9 cellular contexts compared by ENCODE assay signal in the genomic region with DNA sequence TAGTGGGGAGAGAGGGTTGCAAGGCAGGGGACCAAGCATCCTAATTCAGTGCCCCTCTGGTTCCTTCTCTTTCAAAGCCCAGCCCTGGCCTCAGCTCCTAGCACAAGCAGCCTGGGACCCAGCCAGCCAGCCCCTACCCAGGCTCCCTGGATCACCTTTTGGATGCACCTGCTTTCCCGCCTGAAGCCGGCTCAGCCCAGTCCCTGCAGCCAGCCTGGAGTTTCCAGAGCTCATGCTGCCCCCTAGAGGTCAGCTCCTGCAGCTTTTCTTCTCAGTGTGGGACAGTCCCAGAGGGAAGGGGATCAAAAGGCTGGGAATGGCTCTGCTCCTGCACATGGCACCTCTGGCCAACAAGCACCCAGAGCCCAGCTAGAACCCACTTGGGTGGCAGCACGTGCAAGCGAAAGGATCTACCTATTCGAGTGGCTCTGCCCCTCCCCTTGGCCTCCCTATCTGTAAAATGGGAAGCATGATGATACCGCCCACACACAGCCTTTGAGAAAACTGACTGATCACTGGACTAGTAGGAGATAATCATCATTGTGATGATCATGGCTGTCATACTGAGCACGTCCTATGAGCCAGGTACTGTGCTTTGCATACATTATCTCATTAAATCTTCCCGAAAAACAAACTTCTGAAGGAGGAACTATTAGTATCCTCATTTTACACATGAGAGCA. TPM values are rescaled to one million over a fixed set of nuclear protein-coding genes. Genes with fewer than 3 reads are reported as not detected.
A peak's percentile ranks its signal among the peaks of the same experiment; 100 is the strongest.
DNase-seq lines count a peak whose midpoint lies in the region; ATAC-seq and TF ChIP-seq lines count a peak whose summit lies in the region.
"Had no signal": no experiment of that assay in that cellular context is flagged by ENCODE, and none has a peak within 500 bp of the region (broad histone marks: within the 10 kb centered on the region; RNA-seq: fewer than 3 reads in every experiment).

No MANE protein-coding gene starts in this region.

- H3K36me3 Mint-ChIP-seq in activated T-helper 1 cell treated with anti-CD3 and anti-CD28 coated beads, Interleukin-12 subunit alpha, Interleukin-12 subunit beta, Interleukin-2, Interleukin-4 antibody, amounts not matched to agents 30 ng/mL and 10 ng/mL and 1 ng/mL, durations not matched to agents 14 hours and 24 hours and 36 hours (ENCODE audit: low read depth), result no peaks in the 10 kb centered on the region
- H3K36me3 Mint-ChIP-seq in osteocyte (ENCODE audit: unreplicated experiment), result no peaks in the 10 kb centered on the region

- TF ChIP-seq CTCF in AG10803 (conservative IDR thresholded peaks at IDR 0.05; ENCODE audit: low read length) (peak; percentile 84), osteocyte (IDR thresholded peaks at IDR 0.05) (peak; percentile 91)

- H3K4me3 ChIP-seq in AG10803 (ENCODE audit: low read length) (no peak overlapping the region), NT2/D1 (ENCODE audit: insufficient read length, low read depth) (no peak overlapping the region)

- peaks cover 5% of the 10 kb centered on the region for H3K27me3 Mint-ChIP-seq in activated T-helper 1 cell treated with anti-CD3 and anti-CD28 coated beads, Interleukin-12 subunit alpha, Interleukin-12 subunit beta, Interleukin-2, Interleukin-4 antibody, amounts not matched to agents 30 ng/mL and 10 ng/mL and 1 ng/mL, durations not matched to agents 14 hours and 24 hours and 36 hours (ENCODE audit: insufficient read depth)
- peaks cover 31% of the 10 kb centered on the region for H3K27me3 Mint-ChIP-seq in osteocyte (ENCODE audit: unreplicated experiment)

- no peaks in the 10 kb centered on the region for H3K9me3 Mint-ChIP-seq in activated T-helper 1 cell treated with anti-CD3 and anti-CD28 coated beads, Interleukin-12 subunit alpha, Interleukin-12 subunit beta, Interleukin-2, Interleukin-4 antibody, amounts not matched to agents 30 ng/mL and 10 ng/mL and 1 ng/mL, durations not matched to agents 14 hours and 24 hours and 36 hours
- no peaks in the 10 kb centered on the region for H3K9me3 Mint-ChIP-seq in osteocyte (ENCODE audit: unreplicated experiment)

- no peaks in the 10 kb centered on the region for H3K4me1 Mint-ChIP-seq in activated T-helper 1 cell treated with anti-CD3 and anti-CD28 coated beads, Interleukin-12 subunit alpha, Interleukin-12 subunit beta, Interleukin-2, Interleukin-4 antibody, amounts not matched to agents 30 ng/mL and 10 ng/mL and 1 ng/mL, durations not matched to agents 14 hours and 24 hours and 36 hours (ENCODE audit: low read depth)
- no peaks in the 10 kb centered on the region for H3K4me1 Mint-ChIP-seq in osteocyte (ENCODE audit: unreplicated experiment)

- intact Hi-C loops in activated T-helper 1 cell treated with anti-CD3 and anti-CD28 coated beads, Interleukin-12 subunit alpha, Interleukin-12 subunit beta, Interleukin-2, Interleukin-4 antibody, amounts not matched to agents 30 ng/mL and 10 ng/mL and 1 ng/mL, durations not matched to agents 14 hours and 24 hours and 36 hours (cut with micrococcal nuclease), result loop anchor here (1.0 to 5.0 kb wide), 2 partner anchors 84 to 602 kb away; partner anchors contain the start of gene SPDL1

- H3K9me3 ChIP-seq in NT2/D1 (ENCODE audit: insufficient read depth, low read length), result no peaks in the 10 kb centered on the region

- H3K36me3 ChIP-seq in NT2/D1 (ENCODE audit: insufficient read depth, insufficient read length, low read length), result no peaks in the 10 kb centered on the region

- no peaks in the 10 kb centered on the region for H3K4me1 ChIP-seq in NT2/D1 (ENCODE audit: insufficient read depth, insufficient read length)

- H3K27ac Mint-ChIP-seq in activated T-helper 1 cell treated with anti-CD3 and anti-CD28 coated beads, Interleukin-12 subunit alpha, Interleukin-12 subunit beta, Interleukin-2, Interleukin-4 antibody, amounts not matched to agents 30 ng/mL and 10 ng/mL and 1 ng/mL, durations not matched to agents 14 hours and 24 hours and 36 hours, result no peak overlapping the region
- no peak overlapping the region for H3K27ac Mint-ChIP-seq in osteocyte (ENCODE audit: unreplicated experiment)

- no peak overlapping the region for H3K4me3 Mint-ChIP-seq in activated T-helper 1 cell treated with anti-CD3 and anti-CD28 coated beads, Interleukin-12 subunit alpha, Interleukin-12 subunit beta, Interleukin-2, Interleukin-4 antibody, amounts not matched to agents 30 ng/mL and 10 ng/mL and 1 ng/mL, durations not matched to agents 14 hours and 24 hours and 36 hours
- H3K4me3 Mint-ChIP-seq in osteocyte (ENCODE audit: unreplicated experiment), result no peak overlapping the region

- no peaks in the 10 kb centered on the region for H3K27me3 ChIP-seq in NT2/D1 (ENCODE audit: insufficient read depth, insufficient read length)

- peak; percentile 82 for ATAC-seq in GM18498 (IDR thresholded peaks at IDR 0.05; ENCODE audit: unreplicated experiment)
- peak; percentile 83 for ATAC-seq in HG03135 (IDR thresholded peaks at IDR 0.05; ENCODE audit: unreplicated experiment)

- H3K9ac ChIP-seq in NT2/D1 (ENCODE audit: insufficient read length, low read depth), result no peak overlapping the region

- DNase-seq in AG10803 (ENCODE audit: low read depth), result peak; percentile 44
- DNase-seq in NT2/D1 (ENCODE audit: low read depth, low spot score), result peak; percentile 56
- DNase-seq in activated T-helper 1 cell treated with anti-CD3 and anti-CD28 coated beads, Interleukin-12 subunit alpha, Interleukin-12 subunit beta, Interleukin-2, Interleukin-4 antibody, amounts not matched to agents 30 ng/mL and 10 ng/mL and 1 ng/mL, durations not matched to agents 14 hours and 24 hours and 36 hours (ENCODE audit: low spot score), result peak; percentile 15
- peak; percentile 42 for DNase-seq in globus pallidus (ENCODE audit: low spot score)
- peak; percentile 88 for DNase-seq in osteocyte (ENCODE audit: extremely low spot score, unreplicated experiment)
- DNase-seq in NCI-H146 (lab: John Stamatoyannopoulos, UW), result no peak

RNA-seq across cellular contexts. Expression of gene C5orf58, which starts 48.6 kb away (rescaled TPM):
- total RNA-seq in activated T-helper 1 cell treated with anti-CD3 and anti-CD28 coated beads, Interleukin-12 subunit alpha, Interleukin-12 subunit beta, Interleukin-2, Interleukin-4 antibody, amounts not matched to agents 30 ng/mL and 10 ng/mL and 1 ng/mL, durations not matched to agents 14 hours and 24 hours and 36 hours, result not detected in 2 replicates
- total RNA-seq in osteocyte, result not detected in 2 replicates
- total RNA-seq: skeletal muscle tissue had no signal
